Comparison of ENCODE assay signal across 12 cellular contexts in genomic region chr11:23903044-23903704, GRCh38.
DNase-seq lines count a peak whose midpoint lies in the region; ATAC-seq and TF ChIP-seq lines count a peak whose summit lies in the region.
"Had no signal": no experiment of that assay in that cellular context is flagged by ENCODE, and none has a peak within 500 bp of the region (broad histone marks: within the 10 kb centered on the region; RNA-seq: fewer than 3 reads in every experiment).

No MANE protein-coding gene starts in this region.

- no peak overlapping the region for H3K4me3 ChIP-seq in foreskin fibroblast (ENCODE audit: low read depth in 1 of 2, low read length in 2 of 2)
- no peak overlapping the region for H3K4me3 ChIP-seq in smooth muscle cell

- intact Hi-C loops in left cardiac atrium (cut with DNase I) = no loop called here

- no peaks in the 10 kb centered on the region for H3K79me2 ChIP-seq in smooth muscle cell (ENCODE audit: low read depth)

- ATAC-seq in GM19455 (IDR thresholded peaks at IDR 0.05; ENCODE audit: unreplicated experiment) (no peak), left cardiac atrium (no peak), GM18519 (IDR thresholded peaks at IDR 0.05; ENCODE audit: low FRiP score, unreplicated experiment) (no peak)
- ATAC-seq in activated T-cell treated with anti-CD3 and anti-CD28 coated beads, Interleukin-2, amount 50 U/mL, for 72 hours (replicated peaks in 1 of 2) = no peak
- ATAC-seq: activated T-helper 17 cell treated with anti-CD3 and anti-CD28 coated beads, Interleukin-2, amount 50 U/mL, for 72 hours had no signal

- H3K36me3 Mint-ChIP-seq in HFFc6 (ENCODE audit: low read depth) = peaks cover 10% of the 10 kb centered on the region
- no peaks in the 10 kb centered on the region for H3K36me3 Mint-ChIP-seq in activated T-cell treated with anti-CD3 and anti-CD28 coated beads, Interleukin-2, amount 50 U/mL, for 72 hours (ENCODE audit: insufficient read depth in 2 of 2)

- no peaks in the 10 kb centered on the region for H3K36me3 ChIP-seq in smooth muscle cell (ENCODE audit: low read depth)

- peak overlapping the region; percentile 84 for H3K27ac ChIP-seq in smooth muscle cell (ENCODE audit: low read depth)

- TF ChIP-seq CTCF in HFFc6 (IDR thresholded peaks at IDR 0.05) (no peak), foreskin fibroblast (IDR thresholded peaks at IDR 0.05; ENCODE audit: low read depth, low read length) (no peak), smooth muscle cell (IDR thresholded peaks at IDR 0.05; ENCODE audit: borderline replicate concordance, insufficient read depth, poor library complexity, severe bottlenecking) (no peak)

- no peaks in the 10 kb centered on the region for H3K27me3 Mint-ChIP-seq in HFFc6 (ENCODE audit: insufficient read depth)
- H3K27me3 Mint-ChIP-seq in activated T-cell treated with anti-CD3 and anti-CD28 coated beads, Interleukin-2, amount 50 U/mL, for 72 hours (ENCODE audit: low read depth) = no peaks in the 10 kb centered on the region
- H3K27me3 Mint-ChIP-seq: activated T-helper 17 cell treated with anti-CD3 and anti-CD28 coated beads, Interleukin-2, amount 50 U/mL, for 72 hours had no signal

- H3K27ac Mint-ChIP-seq in HFFc6 = peak overlapping the region; percentile 55
- H3K27ac Mint-ChIP-seq in activated T-cell treated with anti-CD3 and anti-CD28 coated beads, Interleukin-2, amount 50 U/mL, for 72 hours = no peak overlapping the region
- H3K27ac Mint-ChIP-seq: activated T-helper 17 cell treated with anti-CD3 and anti-CD28 coated beads, Interleukin-2, amount 50 U/mL, for 72 hours had no signal

- H3K9ac ChIP-seq in smooth muscle cell (ENCODE audit: low read depth) = no peak overlapping the region

- H3K9me3 ChIP-seq in smooth muscle cell (replicated peaks; ENCODE audit: low read depth) = no peaks in the 10 kb centered on the region

- H3K27me3 ChIP-seq in smooth muscle cell (ENCODE audit: low read depth) = no peaks in the 10 kb centered on the region

- H3K4me1 Mint-ChIP-seq in HFFc6 (ENCODE audit: low read depth) = peaks cover 73% of the 10 kb centered on the region
- no peaks in the 10 kb centered on the region for H3K4me1 Mint-ChIP-seq in activated T-cell treated with anti-CD3 and anti-CD28 coated beads, Interleukin-2, amount 50 U/mL, for 72 hours (ENCODE audit: low read depth)
- H3K4me1 Mint-ChIP-seq: activated T-helper 17 cell treated with anti-CD3 and anti-CD28 coated beads, Interleukin-2, amount 50 U/mL, for 72 hours had no signal

- H3K9me3 Mint-ChIP-seq in HFFc6 = no peaks in the 10 kb centered on the region
- peaks cover 0 to 5% of the 10 kb centered on the region in 2 donors for H3K9me3 Mint-ChIP-seq in activated T-cell treated with anti-CD3 and anti-CD28 coated beads, Interleukin-2, amount 50 U/mL, for 72 hours

- peak overlapping the region; percentile 16 for H3K4me2 ChIP-seq in smooth muscle cell

- DNase-seq in HFFc6 = peak; percentile 84
- peak; percentile 70 to 94 for DNase-seq in SW 1271 (lab: John Stamatoyannopoulos, UW)
- DNase-seq in foreskin fibroblast = peak; percentile 84 to 85
- no peak for DNase-seq in smooth muscle cell (lab: John Stamatoyannopoulos, UW; ENCODE audit: unreplicated experiment)
- DNase-seq in activated T-cell treated with anti-CD3 and anti-CD28 coated beads, Interleukin-2, amount 50 U/mL, for 72 hours = no peak
- no peak for DNase-seq in left cardiac atrium
- DNase-seq: activated CD4-positive, CD25-positive, alpha-beta regulatory T cell; NCI-H2171 treated with DMSO at 0.1 percent for 48 hours; small intestine had no signal

- peak overlapping the region; percentile 2 for H2AFZ ChIP-seq in smooth muscle cell (ENCODE audit: low read depth)

- no peaks in the 10 kb centered on the region for H4K20me1 ChIP-seq in smooth muscle cell (ENCODE audit: low read depth)

- peaks cover 2% of the 10 kb centered on the region for H3K4me1 ChIP-seq in smooth muscle cell (ENCODE audit: low read depth)

- H3K4me3 Mint-ChIP-seq in HFFc6 = peak overlapping the region; percentile 47
- H3K4me3 Mint-ChIP-seq in activated T-cell treated with anti-CD3 and anti-CD28 coated beads, Interleukin-2, amount 50 U/mL, for 72 hours = no peak overlapping the region
- H3K4me3 Mint-ChIP-seq: activated T-helper 17 cell treated with anti-CD3 and anti-CD28 coated beads, Interleukin-2, amount 50 U/mL, for 72 hours had no signal

- no peaks in the 10 kb centered on the region for H3F3A ChIP-seq in smooth muscle cell (ENCODE audit: low read depth)

- WGBS in smooth muscle cell (ENCODE audit: low lambda C conversion rate) = 30% methylated on average over 7 of the region's 7 CpGs

Comparison
In these comparisons a context has a peak if more than half of its experiments do, and no peak if none do; other contexts are left out.
1. DNase-seq: peak in HFFc6 (single experiment), SW 1271 (2 of 2) and foreskin fibroblast (2 of 2); none in smooth muscle cell (single experiment), activated T-cell treated with anti-CD3 and anti-CD28 coated beads, Interleukin-2, amount 50 U/mL, for 72 hours (0 of 2) and left cardiac atrium (single experiment).